In genomic region chr14:91987192-91987591, GRCh38 we compare ENCODE assay signal across 21 cellular contexts.
"Had no signal": no experiment of that assay in that cellular context is flagged by ENCODE, and none has a peak within 500 bp of the region (broad histone marks: within the 10 kb centered on the region; RNA-seq: fewer than 3 reads in every experiment).

No MANE protein-coding gene starts in this region.

- DNase-seq: activated CD4-positive, CD25-positive, alpha-beta regulatory T cell; activated CD8-positive, alpha-beta memory T cell treated with anti-CD3 and anti-CD28 coated beads, Interleukin-2, amount 50 U/mL, for 4 hours; activated CD8-positive, alpha-beta T cell treated with anti-CD3 and anti-CD28 coated beads for 36 hours; activated gamma-delta T cell treated with Interleukin-2 at 50 U/mL for 16 hours; activated naive CD4-positive, alpha-beta T cell treated with anti-CD3 and anti-CD28 coated beads, Interleukin-2, amount 10 ng/mL, durations not matched to agents 7 days and 5 days; activated naive CD8-positive, alpha-beta T cell treated with anti-CD3 and anti-CD28 coated beads for 36 hours; activated T-cell treated with anti-CD3 and anti-CD28 coated beads, Interleukin-2, amount 50 U/mL, for 72 hours; caudate nucleus; Kasumi-1; NCI-H1417; NCI-H1930; NCI-H2107; NCI-H2171 treated with DMSO at 0.1 percent for 48 hours; NCI-H226; NCI-H526; NCI-H82; SJCRH30; SK-N-SH; T-helper 1 cell had no signal

- H3K4me3 ChIP-seq: K562, SJCRH30 had no signal

- H3K4me1 ChIP-seq: SJCRH30 had no signal

- ATAC-seq: activated CD8-positive, alpha-beta T cell treated with anti-CD3 and anti-CD28 coated beads for 36 hours; activated T-cell treated with anti-CD3 and anti-CD28 coated beads, Interleukin-2, amount 50 U/mL, for 72 hours; K562 had no signal

- H3K27me3 ChIP-seq: SJCRH30 had no signal

- H3K27ac ChIP-seq: SJCRH30, VCaP had no signal

- H3K9me3 ChIP-seq: SJCRH30, SK-N-SH had no signal
